In the genomic region with DNA sequence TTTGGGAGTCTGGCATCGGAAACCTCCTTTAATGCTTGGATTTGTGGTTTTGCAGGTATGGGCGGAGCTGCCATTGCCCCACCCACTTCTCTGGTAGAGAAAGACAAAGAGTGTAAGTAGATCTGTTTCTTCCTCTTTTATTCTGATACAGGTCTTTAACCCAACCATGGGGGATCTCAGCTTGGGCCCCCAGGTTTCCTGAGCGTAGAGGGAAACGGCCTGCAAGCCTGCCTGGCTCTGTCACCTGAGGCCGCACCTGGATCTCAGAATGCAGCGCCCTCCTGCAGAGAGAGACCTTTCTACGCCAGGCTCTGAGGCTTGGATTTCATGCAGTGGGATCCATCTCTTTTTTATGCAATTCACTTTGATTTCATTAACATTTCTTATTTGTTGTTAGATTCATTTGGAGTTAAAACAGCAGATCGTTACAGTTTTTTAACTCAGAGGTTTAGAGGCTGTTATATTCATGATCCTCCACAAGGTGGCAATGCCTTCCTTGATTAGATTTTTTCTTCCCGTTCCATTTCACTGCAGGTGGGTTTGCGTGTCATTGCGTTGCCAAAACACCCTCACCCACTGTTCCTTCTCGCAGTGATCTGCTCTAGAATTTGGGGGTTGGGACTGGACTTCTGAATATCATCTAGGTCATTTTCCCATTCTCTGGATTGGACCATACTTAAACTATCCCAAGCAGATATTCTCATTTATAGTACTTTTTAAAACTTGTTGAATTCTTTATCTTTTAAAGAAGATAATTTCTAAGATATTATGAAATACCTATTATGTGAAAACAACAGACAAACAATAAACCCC, we compare ENCODE assay signal across 7 cellular contexts. TPM values are rescaled to one million over a fixed set of nuclear protein-coding genes. Genes with fewer than 3 reads are reported as not detected.
DNase-seq lines count a peak whose midpoint lies in the region; TF ChIP-seq lines count a peak whose summit lies in the region.

No MANE protein-coding gene starts in this region.

- peak overlapping the region; percentile 35 for H3K4me3 ChIP-seq in endocrine pancreas (ENCODE audit: control insufficient read depth, insufficient read depth, low read length)

- no peak overlapping the region for H3K4me3 Mint-ChIP-seq in HFFc6
- H3K4me3 Mint-ChIP-seq in T-helper 2 cell treated with Interferon-gamma antibody and Interleukin-4, amounts not matched to agents 5 μg/mL and 100 μg/mL, for 36 hours: no peak overlapping the region

- H3K4me1 Mint-ChIP-seq in HFFc6 (ENCODE audit: low read depth): peaks cover 18% of the 10 kb centered on the region
- H3K4me1 Mint-ChIP-seq in T-helper 2 cell treated with Interferon-gamma antibody and Interleukin-4, amounts not matched to agents 5 μg/mL and 100 μg/mL, for 36 hours (ENCODE audit: low read depth): peaks cover 28% of the 10 kb centered on the region

- TF ChIP-seq CTCF in HFFc6 (IDR thresholded peaks at IDR 0.05): peak; percentile 90

- no peak overlapping the region for H3K27ac Mint-ChIP-seq in HFFc6
- H3K27ac Mint-ChIP-seq in T-helper 2 cell treated with Interferon-gamma antibody and Interleukin-4, amounts not matched to agents 5 μg/mL and 100 μg/mL, for 36 hours: peak overlapping the region; percentile 56

- no peaks in the 10 kb centered on the region for H3K9me3 Mint-ChIP-seq in HFFc6
- no peaks in the 10 kb centered on the region for H3K9me3 Mint-ChIP-seq in T-helper 2 cell treated with Interferon-gamma antibody and Interleukin-4, amounts not matched to agents 5 μg/mL and 100 μg/mL, for 36 hours

- H3K9me3 ChIP-seq in endocrine pancreas (ENCODE audit: control insufficient read depth, low read length): no peaks in the 10 kb centered on the region

- H3K9ac ChIP-seq in endocrine pancreas (ENCODE audit: control insufficient read depth, insufficient read depth, low read length): no peak overlapping the region

- DNase-seq in DMS114 treated with DMSO at 0.1 percent for 48 hours (lab: John Stamatoyannopoulos, UW; ENCODE audit: unreplicated experiment) (peak; percentile 45), HFFc6 (peak; percentile 18), myocyte (ENCODE audit: low read depth) (peak; percentile 51), NCI-H1048 (lab: John Stamatoyannopoulos, UW) (no peak), NCI-H345 treated with DMSO at 0.1 percent for 48 hours (lab: John Stamatoyannopoulos, UW; ENCODE audit: unreplicated experiment) (no peak)
- DNase-seq in T-helper 2 cell treated with Interferon-gamma antibody and Interleukin-4, amounts not matched to agents 5 μg/mL and 100 μg/mL, for 36 hours (ENCODE audit: low spot score): peak; percentile 16

- H3K4me1 ChIP-seq in endocrine pancreas (ENCODE audit: control insufficient read depth, insufficient read depth, low read length): peaks cover 16% of the 10 kb centered on the region

- H3K36me3 Mint-ChIP-seq in HFFc6 (ENCODE audit: low read depth): peaks cover 33% of the 10 kb centered on the region
- H3K36me3 Mint-ChIP-seq in T-helper 2 cell treated with Interferon-gamma antibody and Interleukin-4, amounts not matched to agents 5 μg/mL and 100 μg/mL, for 36 hours (ENCODE audit: low read depth): peaks cover 70% of the 10 kb centered on the region

- H3K27me3 Mint-ChIP-seq in HFFc6 (ENCODE audit: insufficient read depth): 0 out of 2 replicates have a peak, but pooled peaks cover 2% of the 10 kb centered on the region
- no peaks in the 10 kb centered on the region for H3K27me3 Mint-ChIP-seq in T-helper 2 cell treated with Interferon-gamma antibody and Interleukin-4, amounts not matched to agents 5 μg/mL and 100 μg/mL, for 36 hours (ENCODE audit: low read depth)

- no peaks in the 10 kb centered on the region for H3K36me3 ChIP-seq in endocrine pancreas (ENCODE audit: control insufficient read depth, insufficient read depth, low read length)

- H3K27me3 ChIP-seq in endocrine pancreas (ENCODE audit: control insufficient read depth, insufficient read depth, low read length): no peaks in the 10 kb centered on the region

RNA-seq across cellular contexts. Expression of a gene that starts 20.0 kb away (rescaled TPM):
- total RNA-seq in HFFc6 (2021; fragmentation: NEBNext Ultra II Directional; extraction: Animal tissue kit (Norgen Biotek cat#: 25700)): 10 to 100 TPM; 53.4 to 75.2 (median 66.3) TPM
- 28.8 and 41.5 TPM in 2 replicates for total RNA-seq in myocyte
- polyA plus RNA-seq in myocyte (2012): 56.6 TPM

RNA-seq across cellular contexts. Expression of a gene that starts 46.7 kb away (rescaled TPM):
- total RNA-seq in HFFc6 (2021; fragmentation: NEBNext Ultra II Directional; extraction: Animal tissue kit (Norgen Biotek cat#: 25700)): not detected
- not detected in 2 replicates for total RNA-seq in myocyte
- polyA plus RNA-seq in myocyte (2012): not detected

Comparison
In these comparisons a context has a peak if more than half of its experiments do, and no peak if none do; other contexts are left out.
1. DNase-seq: peak in DMS114 treated with DMSO at 0.1 percent for 48 hours (single experiment), HFFc6 (single experiment), T-helper 2 cell treated with Interferon-gamma antibody and Interleukin-4, amounts not matched to agents 5 μg/mL and 100 μg/mL, for 36 hours (single experiment) and myocyte (single experiment); none in NCI-H1048 (single experiment) and NCI-H345 treated with DMSO at 0.1 percent for 48 hours (single experiment).